Comparison of ENCODE assay signal across 26 cellular contexts in genomic region chr4:186081202-186081807, GRCh38. TPM values are rescaled to one million over a fixed set of nuclear protein-coding genes. Genes with fewer than 3 reads are reported as not detected.
DNase-seq lines count a peak whose midpoint lies in the region; ATAC-seq and TF ChIP-seq lines count a peak whose summit lies in the region.
"Had no signal": no experiment of that assay in that cellular context is flagged by ENCODE, and none has a peak within 500 bp of the region (broad histone marks: within the 10 kb centered on the region; RNA-seq: fewer than 3 reads in every experiment).

No MANE protein-coding gene starts in this region.

- peaks cover 4% of the 10 kb centered on the region for H3K27me3 Mint-ChIP-seq in endothelial cell (ENCODE audit: unreplicated experiment)
- H3K27me3 Mint-ChIP-seq in natural killer cell treated with Interleukin-12 subunit alpha and Interleukin-12 subunit beta and Interleukin-15 and Interleukin-18, amount 100 ng/mL, for 72 hours, result no peaks in the 10 kb centered on the region
- H3K27me3 Mint-ChIP-seq: CD4-positive, alpha-beta memory T cell had no signal

- peak; percentile 12 for DNase-seq in M059J (ENCODE audit: low read depth)
- DNase-seq in endothelial cell (ENCODE audit: low spot score), result no peak
- DNase-seq in left kidney (ENCODE audit: low read depth, low spot score), result peak; percentile 42
- no peak for DNase-seq in skeletal muscle cell (ENCODE audit: low read depth)
- no peak for DNase-seq in natural killer cell treated with Interleukin-12 subunit alpha and Interleukin-12 subunit beta and Interleukin-15 and Interleukin-18, amount 100 ng/mL, for 72 hours (ENCODE audit: low spot score)
- DNase-seq in GOT3 (lab: John Stamatoyannopoulos, UW), result no peak
- DNase-seq: activated CD4-positive, alpha-beta T cell treated with anti-CD3 and anti-CD28 coated beads for 1 hour; activated CD8-positive, alpha-beta memory T cell treated with anti-CD3 and anti-CD28 coated beads for 24 hours; activated naive CD4-positive, alpha-beta T cell treated with anti-CD3 and anti-CD28 coated beads for 36 hours; activated T-cell treated with anti-CD3 and anti-CD28 coated beads, Interleukin-2, amount 50 U/mL, for 4 hours; amygdala; CD4-positive, alpha-beta memory T cell; DMS153; effector CD8-positive, alpha-beta T cell; Kasumi-1; mammary epithelial cell; naive B cell; NCI-H1092 treated with DMSO at 0.1 percent for 48 hours; NCI-H2107; NCI-H524 treated with DMSO at 0.1 percent for 48 hours; small intestine; stimulated activated CD4-positive, alpha-beta T cell treated with anti-CD3 and anti-CD28 coated beads, Interleukin-4, amount 100 ng/mL, for 1 hour; stimulated activated naive CD8-positive, alpha-beta T cell treated with anti-CD3 and anti-CD28 coated beads, Interleukin-15, amount 100 ng/mL, for 72 hours; upper lobe of left lung had no signal

- H3K36me3 Mint-ChIP-seq in endothelial cell (ENCODE audit: low read depth, unreplicated experiment), result no peaks in the 10 kb centered on the region
- H3K36me3 Mint-ChIP-seq in natural killer cell treated with Interleukin-12 subunit alpha and Interleukin-12 subunit beta and Interleukin-15 and Interleukin-18, amount 100 ng/mL, for 72 hours, result peaks cover 6% of the 10 kb centered on the region
- H3K36me3 Mint-ChIP-seq: naive B cell had no signal

- H3K9me3 Mint-ChIP-seq in endothelial cell (ENCODE audit: unreplicated experiment), result no peaks in the 10 kb centered on the region
- no peaks in the 10 kb centered on the region for H3K9me3 Mint-ChIP-seq in natural killer cell treated with Interleukin-12 subunit alpha and Interleukin-12 subunit beta and Interleukin-15 and Interleukin-18, amount 100 ng/mL, for 72 hours
- H3K9me3 Mint-ChIP-seq: activated naive CD4-positive, alpha-beta T cell treated with anti-CD3 and anti-CD28 coated beads for 36 hours; activated T-cell treated with anti-CD3 and anti-CD28 coated beads, Interleukin-2, amount 50 U/mL, for 4 hours; CD4-positive, alpha-beta memory T cell; naive B cell; stimulated activated naive CD8-positive, alpha-beta T cell treated with anti-CD3 and anti-CD28 coated beads, Interleukin-15, amount 100 ng/mL, for 72 hours had no signal

- H3K4me1 Mint-ChIP-seq in endothelial cell (ENCODE audit: unreplicated experiment), result no peaks in the 10 kb centered on the region
- H3K4me1 Mint-ChIP-seq in natural killer cell treated with Interleukin-12 subunit alpha and Interleukin-12 subunit beta and Interleukin-15 and Interleukin-18, amount 100 ng/mL, for 72 hours (ENCODE audit: low read depth in 2 of 2), result no peaks in the 10 kb centered on the region
- H3K4me1 Mint-ChIP-seq: naive B cell; stimulated activated naive CD8-positive, alpha-beta T cell treated with anti-CD3 and anti-CD28 coated beads, Interleukin-15, amount 100 ng/mL, for 72 hours had no signal

- peak overlapping the region; percentile 58 for H3K4me3 Mint-ChIP-seq in endothelial cell (ENCODE audit: unreplicated experiment)
- no peak overlapping the region for H3K4me3 Mint-ChIP-seq in natural killer cell treated with Interleukin-12 subunit alpha and Interleukin-12 subunit beta and Interleukin-15 and Interleukin-18, amount 100 ng/mL, for 72 hours
- H3K4me3 Mint-ChIP-seq: activated naive CD4-positive, alpha-beta T cell treated with anti-CD3 and anti-CD28 coated beads for 36 hours; activated T-cell treated with anti-CD3 and anti-CD28 coated beads, Interleukin-2, amount 50 U/mL, for 4 hours; CD4-positive, alpha-beta memory T cell; naive B cell; stimulated activated naive CD8-positive, alpha-beta T cell treated with anti-CD3 and anti-CD28 coated beads, Interleukin-15, amount 100 ng/mL, for 72 hours had no signal

- ATAC-seq in HG02884 (IDR thresholded peaks at IDR 0.05; ENCODE audit: unreplicated experiment) (no peak), HG03354 (IDR thresholded peaks at IDR 0.05; ENCODE audit: poor library complexity, severe bottlenecking, unreplicated experiment) (no peak)
- ATAC-seq in natural killer cell treated with Interleukin-12 subunit alpha and Interleukin-12 subunit beta and Interleukin-15 and Interleukin-18, amount 100 ng/mL, for 72 hours, result no peak
- ATAC-seq: activated T-cell treated with anti-CD3 and anti-CD28 coated beads, Interleukin-2, amount 50 U/mL, for 4 hours; stimulated activated naive CD8-positive, alpha-beta T cell treated with anti-CD3 and anti-CD28 coated beads, Interleukin-15, amount 100 ng/mL, for 72 hours had no signal

- H3K27ac Mint-ChIP-seq in endothelial cell (ENCODE audit: unreplicated experiment), result peak overlapping the region; percentile 15
- no peak overlapping the region for H3K27ac Mint-ChIP-seq in natural killer cell treated with Interleukin-12 subunit alpha and Interleukin-12 subunit beta and Interleukin-15 and Interleukin-18, amount 100 ng/mL, for 72 hours
- H3K27ac Mint-ChIP-seq: activated naive CD4-positive, alpha-beta T cell treated with anti-CD3 and anti-CD28 coated beads for 36 hours; CD4-positive, alpha-beta memory T cell; naive B cell; stimulated activated naive CD8-positive, alpha-beta T cell treated with anti-CD3 and anti-CD28 coated beads, Interleukin-15, amount 100 ng/mL, for 72 hours had no signal

- no peak for TF ChIP-seq CTCF in endothelial cell (IDR thresholded peaks at IDR 0.05; ENCODE audit: unreplicated experiment)

- H3K4me3 ChIP-seq in skeletal muscle cell (ENCODE audit: low read depth, low read length), result peak overlapping the region; percentile 5
- H3K4me3 ChIP-seq: upper lobe of left lung had no signal

RNA-seq across cellular contexts. Expression of gene TLR3, which starts 12.3 kb away (rescaled TPM):
- total RNA-seq in M059J (2014; rRNA removed; shearing (Covaris generic)), result 6.7 and 7.2 TPM in 2 replicates
- not detected for total RNA-seq in endothelial cell (ENCODE audit: unreplicated experiment)
- 1 to 10 TPM; 1.2 to 1.8 TPM for total RNA-seq in natural killer cell treated with Interleukin-12 subunit alpha and Interleukin-12 subunit beta and Interleukin-15 and Interleukin-18, amount 100 ng/mL, for 72 hours
- total RNA-seq: activated naive CD4-positive, alpha-beta T cell treated with anti-CD3 and anti-CD28 coated beads for 36 hours had no signal

RNA-seq across cellular contexts. Expression of gene FAM149A, which starts 23.2 kb away (rescaled TPM):
- total RNA-seq in M059J (2014; rRNA removed; shearing (Covaris generic)), result not detected in 2 replicates
- 0.33 TPM for total RNA-seq in endothelial cell (ENCODE audit: unreplicated experiment)
- total RNA-seq in natural killer cell treated with Interleukin-12 subunit alpha and Interleukin-12 subunit beta and Interleukin-15 and Interleukin-18, amount 100 ng/mL, for 72 hours, result not detected

Comparison
In these comparisons a context has a peak if more than half of its experiments do, and no peak if none do; other contexts are left out.
1. DNase-seq: peak in M059J (single experiment) and left kidney (single experiment); none in endothelial cell (single experiment), skeletal muscle cell (single experiment), natural killer cell treated with Interleukin-12 subunit alpha and Interleukin-12 subunit beta and Interleukin-15 and Interleukin-18, amount 100 ng/mL, for 72 hours (single experiment) and GOT3 (single experiment).